In genomic region chr15:45387379-45388007, GRCh38 we compare ENCODE assay signal across 16 cellular contexts. TPM values are rescaled to one million over a fixed set of nuclear protein-coding genes. Genes with fewer than 3 reads are reported as not detected.
DNase-seq lines count a peak whose midpoint lies in the region; ATAC-seq, FAIRE-seq and TF ChIP-seq lines count a peak whose summit lies in the region.
"Had no signal": no experiment of that assay in that cellular context is flagged by ENCODE, and none has a peak within 500 bp of the region (broad histone marks: within the 10 kb centered on the region; RNA-seq: fewer than 3 reads in every experiment).

No MANE protein-coding gene starts in this region.

- H3K27me3 Mint-ChIP-seq in natural killer cell treated with Interleukin-12 subunit alpha and Interleukin-12 subunit beta and Interleukin-15 and Interleukin-18, amount 100 ng/mL, for 72 hours = peaks cover 24 to 31% of the 10 kb centered on the region in 2 donors

- in situ Hi-C loops in GM13976 (cut with MboI; ENCODE audit: low sequenced_read_pairs, unreplicated experiment) = no loop called here

- no peaks in the 10 kb centered on the region for H3K27me3 ChIP-seq in heart right ventricle
- no peaks in the 10 kb centered on the region for H3K27me3 ChIP-seq in pancreas
- H3K27me3 ChIP-seq: ovary, stomach had no signal

- ATAC-seq in heart right ventricle (peak in 5 of 8 donors; percentile 27 to 69 (median 50)), pancreas (peak; percentile 66 to 77 (median 73)), HG03354 (IDR thresholded peaks at IDR 0.05; ENCODE audit: poor library complexity, severe bottlenecking, unreplicated experiment) (no peak)
- no peak for ATAC-seq in natural killer cell treated with Interleukin-12 subunit alpha and Interleukin-12 subunit beta and Interleukin-15 and Interleukin-18, amount 100 ng/mL, for 72 hours

- DNase-seq in EH (ENCODE audit: low read depth) (peak; percentile 7), RPMI7951 (ENCODE audit: low read depth) (peak; percentile 45), heart right ventricle (no peak), pancreas (no peak), GM13976 (ENCODE audit: low spot score) (no peak), cerebellum (ENCODE audit: low spot score) (no peak)
- no peak for DNase-seq in natural killer cell treated with Interleukin-12 subunit alpha and Interleukin-12 subunit beta and Interleukin-15 and Interleukin-18, amount 100 ng/mL, for 72 hours (ENCODE audit: low spot score)
- DNase-seq: activated CD4-positive, alpha-beta T cell treated with anti-CD3 and anti-CD28 coated beads, Interleukin-2, amount 50 U/mL, for 48 hours; activated T-cell treated with anti-CD3 and anti-CD28 coated beads for 4 hours; amygdala; cerebellar nuclear complex; COR-L47; NCI-H1436; ovary; stomach had no signal

- H3K36me3 ChIP-seq in heart right ventricle (no peaks in the 10 kb centered on the region), pancreas (no peaks in the 10 kb centered on the region)
- H3K36me3 ChIP-seq: ovary, stomach had no signal

- H3K4me3 ChIP-seq in heart right ventricle (no peak overlapping the region), pancreas (peak overlapping the region in 1 of 4 donors; percentile 12)
- H3K4me3 ChIP-seq: ovary, stomach had no signal

- no peak overlapping the region for H3K4me3 Mint-ChIP-seq in natural killer cell treated with Interleukin-12 subunit alpha and Interleukin-12 subunit beta and Interleukin-15 and Interleukin-18, amount 100 ng/mL, for 72 hours

- intact Hi-C loops in heart right ventricle (cut with DNase I) = no loop called here
- intact Hi-C loops in pancreas (cut with DNase I) = no loop called here

- H3K4me1 ChIP-seq in heart right ventricle (peaks cover 2 to 60% (median 30%) of the 10 kb centered on the region in 9 donors), pancreas (peaks cover 55 to 83% (median 64%) of the 10 kb centered on the region in 3 donors)

- peaks cover 5% of the 10 kb centered on the region in 2 donors for H3K4me1 Mint-ChIP-seq in natural killer cell treated with Interleukin-12 subunit alpha and Interleukin-12 subunit beta and Interleukin-15 and Interleukin-18, amount 100 ng/mL, for 72 hours (ENCODE audit: low read depth in 2 of 2)

- H3K27ac ChIP-seq in heart right ventricle (peak overlapping the region in 8 of 10 donors; percentile 37 to 83 (median 72)), pancreas (peak overlapping the region; percentile 14 to 96 (median 57))

- 26 to 30% methylated on average over 1 of the region's 1 CpG for WGBS in heart right ventricle, 2 donors
- 6 to 10% methylated on average over 1 of the region's 1 CpG for WGBS in pancreas, 2 donors

- H3K9me3 Mint-ChIP-seq in natural killer cell treated with Interleukin-12 subunit alpha and Interleukin-12 subunit beta and Interleukin-15 and Interleukin-18, amount 100 ng/mL, for 72 hours = no peaks in the 10 kb centered on the region

- H3K9me3 ChIP-seq in heart right ventricle (no peaks in the 10 kb centered on the region), pancreas (no peaks in the 10 kb centered on the region)
- H3K9me3 ChIP-seq: ovary, stomach had no signal

- no peak overlapping the region for H3K27ac Mint-ChIP-seq in natural killer cell treated with Interleukin-12 subunit alpha and Interleukin-12 subunit beta and Interleukin-15 and Interleukin-18, amount 100 ng/mL, for 72 hours

- no peaks in the 10 kb centered on the region for H3K36me3 Mint-ChIP-seq in natural killer cell treated with Interleukin-12 subunit alpha and Interleukin-12 subunit beta and Interleukin-15 and Interleukin-18, amount 100 ng/mL, for 72 hours

- TF ChIP-seq CTCF in heart right ventricle (IDR thresholded peaks at IDR 0.05) (no peak), pancreas (IDR thresholded peaks at IDR 0.05) (no peak), GM13976 (IDR thresholded peaks at IDR 0.05; ENCODE audit: borderline replicate concordance, control extremely low read depth, extremely low read depth, insufficient read depth, missing control alignments) (no peak)

- no peak for FAIRE-seq in pancreas (lab: Jason Lieb, UNC)

RNA-seq across cellular contexts. Expression of gene GATM, which starts 9.1 kb away (rescaled TPM):
- total RNA-seq in RPMI7951 (2014; rRNA removed; shearing (Covaris generic)) = 0.68 and 1.4 TPM in 2 replicates
- total RNA-seq in heart right ventricle = 10 to 100 TPM in 9 of 10 donors, 1 to 10 TPM in 1; 9.6 to 97.8 (median 30.8) TPM
- 1 to 10 TPM; 4.7 to 8.6 TPM for polyA plus RNA-seq in heart right ventricle
- 1,000 to 10,000 TPM in 4 of 6 donors, 100 to 1,000 TPM in 2; 862 to 1,576 (median 1,249) TPM for total RNA-seq in pancreas
- 100 to 1,000 TPM; 343 to 367 TPM for polyA plus RNA-seq in pancreas
- 1 to 10 TPM; 1.4 to 1.6 TPM for total RNA-seq in natural killer cell treated with Interleukin-12 subunit alpha and Interleukin-12 subunit beta and Interleukin-15 and Interleukin-18, amount 100 ng/mL, for 72 hours
- 93.4 TPM for total RNA-seq in cerebellum

Comparison
In these comparisons a context has a peak if more than half of its experiments do, and no peak if none do; other contexts are left out.
1. DNase-seq: peak in EH (single experiment) and RPMI7951 (single experiment); none in heart right ventricle (0 of 2), pancreas (0 of 6), GM13976 (single experiment), natural killer cell treated with Interleukin-12 subunit alpha and Interleukin-12 subunit beta and Interleukin-15 and Interleukin-18, amount 100 ng/mL, for 72 hours (single experiment) and cerebellum (single experiment).
2. ATAC-seq: peak in heart right ventricle (5 of 8) and pancreas (4 of 4); none in natural killer cell treated with Interleukin-12 subunit alpha and Interleukin-12 subunit beta and Interleukin-15 and Interleukin-18, amount 100 ng/mL, for 72 hours (0 of 2) and HG03354 (single experiment).